ENCODE assay signal across 19 cellular contexts in the genomic region with DNA sequence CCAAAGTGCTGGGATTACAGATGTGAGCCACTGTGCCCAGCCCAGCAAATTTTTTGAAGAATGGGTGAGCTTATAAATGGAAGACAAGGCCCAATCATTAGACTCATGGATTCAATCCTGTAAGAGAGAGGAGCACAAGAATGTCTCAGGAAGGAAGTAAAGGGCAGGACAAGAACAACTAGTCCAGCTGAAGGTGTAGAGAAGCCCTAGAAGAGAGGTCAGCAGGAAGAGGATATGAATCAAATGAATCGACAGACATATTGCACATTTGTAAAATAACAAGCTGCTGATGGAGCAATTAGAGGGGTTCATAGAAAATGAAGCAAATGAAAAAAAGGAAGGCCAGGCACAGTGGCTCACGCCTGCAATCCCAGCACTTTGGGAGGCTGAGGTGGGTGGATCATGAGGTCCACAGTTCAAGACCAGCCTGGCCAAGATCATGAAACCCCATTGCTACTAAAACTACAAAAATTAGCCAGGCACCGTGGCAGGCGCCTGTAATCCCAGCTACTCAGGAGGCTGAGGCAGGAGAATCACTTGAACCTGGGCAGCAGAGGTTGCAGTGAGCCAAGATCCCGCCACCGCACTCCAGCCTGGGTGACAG.
"Had no signal": no experiment of that assay in that cellular context is flagged by ENCODE, and none has a peak within 500 bp of the region (broad histone marks: within the 10 kb centered on the region; RNA-seq: fewer than 3 reads in every experiment).

No MANE protein-coding gene starts in this region.

- H3K27ac ChIP-seq: SJSA1 had no signal

- H3K9me3 ChIP-seq: SJSA1, SK-N-SH had no signal

- H3K4me3 ChIP-seq: SJSA1 had no signal

- H3K4me1 ChIP-seq: SJSA1 had no signal

- H3K27me3 ChIP-seq: SJSA1 had no signal

- H3K36me3 ChIP-seq: SJSA1 had no signal

- DNase-seq: KBM-7, MV-4-11, NCI-H1048, NCI-H1105, NCI-H1417, NCI-H1436 treated with DMSO at 0.1 percent for 48 hours, NCI-H1694, NCI-H187 treated with DMSO at 0.1 percent for 48 hours, NCI-H2029 treated with DMSO at 0.1 percent for 48 hours, NCI-H2107, NCI-H2227 treated with DMSO at 0.1 percent for 48 hours, NCI-H524 treated with DMSO at 0.1 percent for 48 hours, NCI-H69, NCI-H774, Right ventricle myocardium superior, RPMI8226, SIG-M5, SK-N-SH had no signal
